In genomic region chr3:20974389-20974788, GRCh38 we compare ENCODE assay signal across 19 cellular contexts.
"Had no signal": no experiment of that assay in that cellular context is flagged by ENCODE, and none has a peak within 500 bp of the region (broad histone marks: within the 10 kb centered on the region; RNA-seq: fewer than 3 reads in every experiment).

No MANE protein-coding gene starts in this region.

- H3K36me3 Mint-ChIP-seq: activated naive CD4-positive, alpha-beta T cell treated with anti-CD3 and anti-CD28 coated beads, Interleukin-2, amount 10 ng/mL, durations not matched to agents 7 days and 5 days; T-cell; type B pancreatic cell had no signal

- H3K4me3 Mint-ChIP-seq: activated CD4-positive, alpha-beta T cell treated with anti-CD3 and anti-CD28 coated beads, Interleukin-2, amount 10 ng/mL, durations not matched to agents 7 days and 5 days; activated naive CD4-positive, alpha-beta T cell treated with anti-CD3 and anti-CD28 coated beads, Interleukin-2, amount 10 ng/mL, durations not matched to agents 7 days and 5 days; activated naive CD8-positive, alpha-beta T cell treated with anti-CD3 and anti-CD28 coated beads, Interleukin-2, amount 50 U/mL, for 24 hours; activated T-cell treated with anti-CD3 and anti-CD28 coated beads, Interleukin-2, amount 50 U/mL, for 4 hours; stimulated activated naive CD8-positive, alpha-beta T cell treated with anti-CD3 and anti-CD28 coated beads, Interleukin-15, Interleukin-2, amounts not matched to agents 100 ng/mL and 50 ng/mL, for 24 hours; T-cell; type B pancreatic cell had no signal

- H3K4me1 Mint-ChIP-seq: activated CD4-positive, alpha-beta T cell treated with anti-CD3 and anti-CD28 coated beads, Interleukin-2, amount 10 ng/mL, durations not matched to agents 7 days and 5 days; activated naive CD4-positive, alpha-beta T cell treated with anti-CD3 and anti-CD28 coated beads, Interleukin-2, amount 10 ng/mL, durations not matched to agents 7 days and 5 days; activated naive CD8-positive, alpha-beta T cell treated with anti-CD3 and anti-CD28 coated beads, Interleukin-2, amount 50 U/mL, for 24 hours; T-cell had no signal

- H3K4me3 ChIP-seq: gastroesophageal sphincter, heart left ventricle, left ventricle myocardium inferior had no signal

- H3K9me3 ChIP-seq: gastroesophageal sphincter, heart left ventricle, left ventricle myocardium inferior had no signal

- H3K27ac ChIP-seq: gastroesophageal sphincter, heart left ventricle, left ventricle myocardium inferior had no signal

- H3K9me3 Mint-ChIP-seq: type B pancreatic cell had no signal

- H3K27me3 Mint-ChIP-seq: activated CD4-positive, alpha-beta T cell treated with anti-CD3 and anti-CD28 coated beads, Interleukin-2, amount 10 ng/mL, durations not matched to agents 7 days and 5 days; activated naive CD4-positive, alpha-beta T cell treated with anti-CD3 and anti-CD28 coated beads, Interleukin-2, amount 10 ng/mL, durations not matched to agents 7 days and 5 days; activated naive CD8-positive, alpha-beta T cell treated with anti-CD3 and anti-CD28 coated beads, Interleukin-2, amount 50 U/mL, for 24 hours; stimulated activated naive CD8-positive, alpha-beta T cell treated with anti-CD3 and anti-CD28 coated beads, Interleukin-15, Interleukin-2, amounts not matched to agents 100 ng/mL and 50 ng/mL, for 24 hours; T-cell had no signal

- H3K27ac Mint-ChIP-seq: activated CD4-positive, alpha-beta T cell treated with anti-CD3 and anti-CD28 coated beads, Interleukin-2, amount 10 ng/mL, durations not matched to agents 7 days and 5 days; activated naive CD4-positive, alpha-beta T cell treated with anti-CD3 and anti-CD28 coated beads, Interleukin-2, amount 10 ng/mL, durations not matched to agents 7 days and 5 days; activated naive CD8-positive, alpha-beta T cell treated with anti-CD3 and anti-CD28 coated beads, Interleukin-2, amount 50 U/mL, for 24 hours; stimulated activated naive CD8-positive, alpha-beta T cell treated with anti-CD3 and anti-CD28 coated beads, Interleukin-15, Interleukin-2, amounts not matched to agents 100 ng/mL and 50 ng/mL, for 24 hours; T-cell; type B pancreatic cell had no signal

- H3K27me3 ChIP-seq: gastroesophageal sphincter, heart left ventricle had no signal

- H3K36me3 ChIP-seq: gastroesophageal sphincter, heart left ventricle, left ventricle myocardium inferior had no signal

- DNase-seq: activated CD4-positive, alpha-beta T cell treated with anti-CD3 and anti-CD28 coated beads, Interleukin-2, amount 10 ng/mL, durations not matched to agents 7 days and 5 days; activated CD8-positive, alpha-beta memory T cell treated with anti-CD3 and anti-CD28 coated beads, Interleukin-2, amount 50 U/mL, for 4 hours; activated effector memory CD4-positive, alpha-beta T cell treated with Interleukin-2 at 50 U/mL for 16 hours; activated naive CD4-positive, alpha-beta T cell treated with anti-CD3 and anti-CD28 coated beads, Interleukin-2, amount 10 ng/mL, durations not matched to agents 7 days and 5 days; activated naive CD8-positive, alpha-beta T cell treated with anti-CD3 and anti-CD28 coated beads, Interleukin-2, amount 50 U/mL, for 24 hours; activated T-cell treated with anti-CD3 and anti-CD28 coated beads, Interleukin-2, amount 50 U/mL, for 4 hours; anterior cingulate cortex; cortex of kidney; effector CD4-positive, alpha-beta T cell; heart left ventricle; left ventricle myocardium inferior; mammary epithelial cell; stimulated activated CD4-positive, alpha-beta T cell treated with anti-CD3 and anti-CD28 coated beads, Interleukin-12 subunit alpha, Interleukin-12 subunit beta, amount 100 ng/mL, for 4 hours; stimulated activated CD4-positive, alpha-beta T cell treated with anti-CD3 and anti-CD28 coated beads, Interleukin-1b, Interleukin-23, amount 100 ng/mL, for 48 hours; stimulated activated CD8-positive, alpha-beta memory T cell treated with anti-CD3 and anti-CD28 coated beads, Interleukin-4, amount 100 ng/mL, for 48 hours; T-cell had no signal
